17 cellular contexts compared by ENCODE assay signal in genomic region chr4:127809173-127809800, GRCh38. TPM values are rescaled to one million over a fixed set of nuclear protein-coding genes. Genes with fewer than 3 reads are reported as not detected.
DNase-seq lines count a peak whose midpoint lies in the region; ATAC-seq and TF ChIP-seq lines count a peak whose summit lies in the region.
"Had no signal": no experiment of that assay in that cellular context is flagged by ENCODE, and none has a peak within 500 bp of the region (broad histone marks: within the 10 kb centered on the region; RNA-seq: fewer than 3 reads in every experiment).

No MANE protein-coding gene starts in this region.

- no peaks in the 10 kb centered on the region for H3K36me3 Mint-ChIP-seq in activated T-helper 1 cell treated with anti-CD3 and anti-CD28 coated beads, Interleukin-12 subunit alpha, Interleukin-12 subunit beta, Interleukin-2, Interleukin-4 antibody, amounts not matched to agents 30 ng/mL and 10 ng/mL and 1 ng/mL, durations not matched to agents 14 hours and 24 hours and 36 hours (ENCODE audit: low read depth)
- H3K36me3 Mint-ChIP-seq: naive B cell had no signal

- no peak overlapping the region for H3K27ac ChIP-seq in cardiac muscle cell

- no peaks in the 10 kb centered on the region for H3K9me3 ChIP-seq in cardiac muscle cell (ENCODE audit: low read depth)

- H3K4me1 ChIP-seq in cardiac muscle cell (ENCODE audit: low read depth) = no peaks in the 10 kb centered on the region

- no peaks in the 10 kb centered on the region for H3K27me3 ChIP-seq in cardiac muscle cell

- H3K4me3 ChIP-seq in cardiac muscle cell = no peak overlapping the region
- H3K4me3 ChIP-seq in fibroblast of pulmonary artery (replicated peaks; ENCODE audit: low read depth, low read length) = no peak overlapping the region

- no peaks in the 10 kb centered on the region for H3K27me3 Mint-ChIP-seq in activated T-helper 1 cell treated with anti-CD3 and anti-CD28 coated beads, Interleukin-12 subunit alpha, Interleukin-12 subunit beta, Interleukin-2, Interleukin-4 antibody, amounts not matched to agents 30 ng/mL and 10 ng/mL and 1 ng/mL, durations not matched to agents 14 hours and 24 hours and 36 hours (ENCODE audit: insufficient read depth)

- no peak for ATAC-seq in Right ventricle myocardium inferior
- ATAC-seq: activated CD8-positive, alpha-beta T cell treated with anti-CD3 and anti-CD28 coated beads for 36 hours had no signal

- intact Hi-C loops in Right ventricle myocardium inferior (cut with DNase I) = no loop called here
- intact Hi-C loops in activated T-helper 1 cell treated with anti-CD3 and anti-CD28 coated beads, Interleukin-12 subunit alpha, Interleukin-12 subunit beta, Interleukin-2, Interleukin-4 antibody, amounts not matched to agents 30 ng/mL and 10 ng/mL and 1 ng/mL, durations not matched to agents 14 hours and 24 hours and 36 hours (cut with micrococcal nuclease) = no loop called here

- H3K4me3 Mint-ChIP-seq in activated T-helper 1 cell treated with anti-CD3 and anti-CD28 coated beads, Interleukin-12 subunit alpha, Interleukin-12 subunit beta, Interleukin-2, Interleukin-4 antibody, amounts not matched to agents 30 ng/mL and 10 ng/mL and 1 ng/mL, durations not matched to agents 14 hours and 24 hours and 36 hours = no peak overlapping the region
- H3K4me3 Mint-ChIP-seq: activated CD8-positive, alpha-beta T cell treated with anti-CD3 and anti-CD28 coated beads for 36 hours; naive B cell had no signal

- DNase-seq in cardiac muscle cell (ENCODE audit: low read depth in 1 of 2, low spot score in 1 of 2) = peak; percentile 17 to 35
- no peak for DNase-seq in Right ventricle myocardium inferior (ENCODE audit: missing footprints)
- peak; percentile 35 for DNase-seq in amniotic epithelial cell (ENCODE audit: low read depth)
- peak; percentile 33 for DNase-seq in fibroblast of pulmonary artery (ENCODE audit: low read depth)
- no peak for DNase-seq in activated T-helper 1 cell treated with anti-CD3 and anti-CD28 coated beads, Interleukin-12 subunit alpha, Interleukin-12 subunit beta, Interleukin-2, Interleukin-4 antibody, amounts not matched to agents 30 ng/mL and 10 ng/mL and 1 ng/mL, durations not matched to agents 14 hours and 24 hours and 36 hours (ENCODE audit: low spot score)
- DNase-seq in RPMI8226 = no peak
- DNase-seq in NCI-H345 (lab: John Stamatoyannopoulos, UW) = no peak
- DNase-seq in NCI-H1694 (lab: John Stamatoyannopoulos, UW) = no peak
- DNase-seq: ACHN; activated CD8-positive, alpha-beta T cell treated with anti-CD3 and anti-CD28 coated beads for 36 hours; activated gamma-delta T cell; cerebellar nuclear complex; naive B cell; NCI-H1105; NCI-H526 treated with DMSO at 0.1 percent for 48 hours; stimulated activated CD4-positive, alpha-beta T cell treated with anti-CD3 and anti-CD28 coated beads, Interleukin-2, amount 100 ng/mL, for 48 hours; T-helper 9 cell had no signal

- H3K4me1 Mint-ChIP-seq in activated T-helper 1 cell treated with anti-CD3 and anti-CD28 coated beads, Interleukin-12 subunit alpha, Interleukin-12 subunit beta, Interleukin-2, Interleukin-4 antibody, amounts not matched to agents 30 ng/mL and 10 ng/mL and 1 ng/mL, durations not matched to agents 14 hours and 24 hours and 36 hours (ENCODE audit: low read depth) = no peaks in the 10 kb centered on the region
- H3K4me1 Mint-ChIP-seq: naive B cell had no signal

- H3K27ac Mint-ChIP-seq in activated T-helper 1 cell treated with anti-CD3 and anti-CD28 coated beads, Interleukin-12 subunit alpha, Interleukin-12 subunit beta, Interleukin-2, Interleukin-4 antibody, amounts not matched to agents 30 ng/mL and 10 ng/mL and 1 ng/mL, durations not matched to agents 14 hours and 24 hours and 36 hours = no peak overlapping the region
- H3K27ac Mint-ChIP-seq: activated CD8-positive, alpha-beta T cell treated with anti-CD3 and anti-CD28 coated beads for 36 hours; naive B cell had no signal

- TF ChIP-seq CTCF in cardiac muscle cell (IDR thresholded peaks at IDR 0.05; ENCODE audit: low read depth, low read length) (peak; percentile 11), fibroblast of pulmonary artery (IDR thresholded peaks at IDR 0.05; ENCODE audit: low read length, missing control alignments) (peak; percentile 25)

- H3K36me3 ChIP-seq in cardiac muscle cell = no peaks in the 10 kb centered on the region

- no peaks in the 10 kb centered on the region for H3K9me3 Mint-ChIP-seq in activated T-helper 1 cell treated with anti-CD3 and anti-CD28 coated beads, Interleukin-12 subunit alpha, Interleukin-12 subunit beta, Interleukin-2, Interleukin-4 antibody, amounts not matched to agents 30 ng/mL and 10 ng/mL and 1 ng/mL, durations not matched to agents 14 hours and 24 hours and 36 hours
- H3K9me3 Mint-ChIP-seq: activated CD8-positive, alpha-beta T cell treated with anti-CD3 and anti-CD28 coated beads for 36 hours had no signal

RNA-seq across cellular contexts. Expression of gene HSPA4L, which starts 27.2 kb away (rescaled TPM):
- total RNA-seq in cardiac muscle cell (2.2 and 2.4 TPM in 2 replicates), Right ventricle myocardium inferior (6.2 TPM)
- 2.6 and 4.3 TPM in 2 replicates for polyA plus RNA-seq in cardiac muscle cell
- total RNA-seq in activated T-helper 1 cell treated with anti-CD3 and anti-CD28 coated beads, Interleukin-12 subunit alpha, Interleukin-12 subunit beta, Interleukin-2, Interleukin-4 antibody, amounts not matched to agents 30 ng/mL and 10 ng/mL and 1 ng/mL, durations not matched to agents 14 hours and 24 hours and 36 hours = 2.5 and 3.8 TPM in 2 replicates

Comparison
In these comparisons a context has a peak if more than half of its experiments do, and no peak if none do; other contexts are left out.
1. DNase-seq: peak in cardiac muscle cell (2 of 2), amniotic epithelial cell (single experiment) and fibroblast of pulmonary artery (single experiment); none in Right ventricle myocardium inferior (single experiment), activated T-helper 1 cell treated with anti-CD3 and anti-CD28 coated beads, Interleukin-12 subunit alpha, Interleukin-12 subunit beta, Interleukin-2, Interleukin-4 antibody, amounts not matched to agents 30 ng/mL and 10 ng/mL and 1 ng/mL, durations not matched to agents 14 hours and 24 hours and 36 hours (single experiment), RPMI8226 (single experiment), NCI-H345 (single experiment) and NCI-H1694 (single experiment).